In the genomic region with DNA sequence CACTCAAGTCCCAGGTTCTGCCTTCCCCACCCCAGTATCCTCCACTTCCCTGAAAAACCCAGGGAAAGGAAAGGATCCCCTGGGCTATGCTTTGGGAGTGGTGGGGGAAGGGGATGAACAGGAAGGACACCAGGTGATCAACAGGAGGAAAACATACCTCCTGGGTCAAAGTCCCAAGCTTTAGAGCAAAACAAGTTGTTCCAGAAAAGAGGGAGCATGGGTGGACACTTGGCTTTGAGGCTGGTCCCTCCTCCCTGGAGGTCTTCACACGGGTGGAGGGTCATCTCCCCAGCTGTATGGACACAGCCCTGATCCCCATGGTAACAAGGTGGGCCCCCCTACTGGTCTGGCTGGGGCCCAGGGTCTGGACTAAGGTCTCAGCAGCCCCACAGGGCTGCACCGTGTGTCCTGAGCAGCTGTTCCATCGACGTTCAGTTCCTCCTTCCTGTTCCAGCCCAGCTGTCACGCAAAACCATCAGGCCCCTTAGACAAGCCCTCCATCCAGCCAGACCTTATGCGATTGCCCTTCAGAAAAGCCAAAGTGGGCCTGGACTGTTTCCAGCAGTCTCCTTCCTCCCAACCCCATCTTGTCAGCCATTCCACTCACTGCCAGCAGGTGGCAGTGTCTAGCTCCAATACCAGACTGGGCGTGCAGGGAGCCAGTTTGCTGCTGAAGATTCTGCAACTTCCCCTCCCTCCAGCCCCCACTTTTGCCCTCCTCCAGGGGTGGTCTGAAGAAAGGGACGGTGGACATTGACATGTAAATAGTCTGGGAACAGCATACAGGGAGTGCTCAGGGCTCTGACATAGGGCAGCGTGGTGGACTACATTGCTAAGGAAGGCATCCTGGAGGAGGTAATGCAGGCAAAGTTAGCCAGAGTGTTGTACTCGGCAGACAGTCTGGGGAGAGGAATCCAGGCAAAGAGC, we compare ENCODE assay signal across 8 cellular contexts. TPM values are rescaled to one million over a fixed set of nuclear protein-coding genes. Genes with fewer than 3 reads are reported as not detected.
A peak's percentile ranks its signal among the peaks of the same experiment; 100 is the strongest.
DNase-seq lines count a peak whose midpoint lies in the region; ATAC-seq and TF ChIP-seq lines count a peak whose summit lies in the region.

No MANE protein-coding gene starts in this region.

- ATAC-seq in HG03378 (IDR thresholded peaks at IDR 0.05; ENCODE audit: unreplicated experiment) = peak; percentile 52

- TF ChIP-seq CTCF in endothelial cell (IDR thresholded peaks at IDR 0.05; ENCODE audit: unreplicated experiment) = peak; percentile 95

- no peak overlapping the region for H3K4me3 Mint-ChIP-seq in endothelial cell (ENCODE audit: unreplicated experiment)

- peak overlapping the region; percentile 88 for H3K27ac Mint-ChIP-seq in endothelial cell (ENCODE audit: unreplicated experiment)

- H3K4me1 Mint-ChIP-seq in endothelial cell (ENCODE audit: unreplicated experiment) = peaks cover 36% of the 10 kb centered on the region

- H3K9me3 Mint-ChIP-seq in endothelial cell (ENCODE audit: unreplicated experiment) = no peaks in the 10 kb centered on the region

- peaks cover 16% of the 10 kb centered on the region for H3K27me3 Mint-ChIP-seq in endothelial cell (ENCODE audit: unreplicated experiment)

- no peaks in the 10 kb centered on the region for H3K36me3 Mint-ChIP-seq in endothelial cell (ENCODE audit: low read depth, unreplicated experiment)

- DNase-seq in NCI-H2107 treated with DMSO at 0.1 percent for 48 hours (lab: John Stamatoyannopoulos, UW; ENCODE audit: unreplicated experiment) = peak; percentile 30
- no peak for DNase-seq in NCI-H2107 (lab: John Stamatoyannopoulos, UW)
- peak; percentile 33 to 56 for DNase-seq in NOMO-1 (lab: John Stamatoyannopoulos, UW; ENCODE audit: unreplicated experiment in 2 of 2)
- peak in 2 of 3 experiments; percentile 20 to 43 for DNase-seq in activated CD8-positive, alpha-beta memory T cell treated with anti-CD3 and anti-CD28 coated beads for 48 hours (ENCODE audit: low read depth in 2 of 3, low spot score in 2 of 3)
- peak; percentile 84 for DNase-seq in endothelial cell (ENCODE audit: low spot score)
- DNase-seq in middle frontal gyrus (ENCODE audit: extremely low spot score, low spot score) = peak; percentile 43
- DNase-seq in stimulated activated CD8-positive, alpha-beta memory T cell treated with anti-CD3 and anti-CD28 coated beads, Interleukin-4, amount 100 ng/mL, for 24 hours (ENCODE audit: low read depth) = peak; percentile 39

RNA-seq across cellular contexts. Expression of gene PDZK1IP1, which starts 2.9 kb away (rescaled TPM):
- not detected for total RNA-seq in endothelial cell (ENCODE audit: unreplicated experiment)

RNA-seq across cellular contexts. Expression of gene TAL1, which starts 39.3 kb away (rescaled TPM):
- total RNA-seq in endothelial cell (ENCODE audit: unreplicated experiment) = 199 TPM

RNA-seq across cellular contexts. Expression of gene CYP4A22, which starts 55.5 kb away (rescaled TPM):
- total RNA-seq in endothelial cell (ENCODE audit: unreplicated experiment) = not detected
